10 cellular contexts compared by ENCODE assay signal in genomic region chr20:50916934-50917333, GRCh38. TPM values are rescaled to one million over a fixed set of nuclear protein-coding genes. Genes with fewer than 3 reads are reported as not detected.
A peak's percentile ranks its signal among the peaks of the same experiment; 100 is the strongest.
DNase-seq lines count a peak whose midpoint lies in the region; ATAC-seq and TF ChIP-seq lines count a peak whose summit lies in the region.
"Had no signal": no experiment of that assay in that cellular context is flagged by ENCODE, and none has a peak within 500 bp of the region (broad histone marks: within the 10 kb centered on the region; RNA-seq: fewer than 3 reads in every experiment).

No MANE protein-coding gene starts in this region.

- DNase-seq in Caco-2 (no peak), BE2C (no peak), NCI-H345 treated with DMSO at 0.1 percent for 48 hours (lab: John Stamatoyannopoulos, UW; ENCODE audit: unreplicated experiment) (no peak), SKM-1 treated with dmso at 0.1 percent for 144 hours (lab: John Stamatoyannopoulos, UW; ENCODE audit: unreplicated experiment) (no peak)
- no peak for DNase-seq in activated T-helper 2 cell treated with anti-CD3 and anti-CD28 coated beads, Interferon-gamma antibody, Interleukin-2, Interleukin-4, amounts not matched to agents 10 μg/mL and 5 μg/mL and 100 μg/mL, durations not matched to agents 14 hours and 24 hours and 36 hours (ENCODE audit: low spot score)
- no peak for DNase-seq in naive thymus-derived CD4-positive, alpha-beta T cell

- no peaks in the 10 kb centered on the region for H3K27me3 Mint-ChIP-seq in Caco-2 (ENCODE audit: insufficient read depth, unreplicated experiment)
- H3K27me3 Mint-ChIP-seq in activated T-helper 2 cell treated with anti-CD3 and anti-CD28 coated beads, Interferon-gamma antibody, Interleukin-2, Interleukin-4, amounts not matched to agents 10 μg/mL and 5 μg/mL and 100 μg/mL, durations not matched to agents 14 hours and 24 hours and 36 hours (ENCODE audit: low read depth), result no peaks in the 10 kb centered on the region
- no peaks in the 10 kb centered on the region for H3K27me3 Mint-ChIP-seq in naive thymus-derived CD4-positive, alpha-beta T cell

- H3K9me3 Mint-ChIP-seq in Caco-2 (ENCODE audit: unreplicated experiment), result no peaks in the 10 kb centered on the region
- H3K9me3 Mint-ChIP-seq in activated T-helper 2 cell treated with anti-CD3 and anti-CD28 coated beads, Interferon-gamma antibody, Interleukin-2, Interleukin-4, amounts not matched to agents 10 μg/mL and 5 μg/mL and 100 μg/mL, durations not matched to agents 14 hours and 24 hours and 36 hours, result no peaks in the 10 kb centered on the region
- H3K9me3 Mint-ChIP-seq in naive thymus-derived CD4-positive, alpha-beta T cell, result no peaks in the 10 kb centered on the region

- intact Hi-C loops in Caco-2 (cut with micrococcal nuclease; ENCODE audit: unreplicated experiment), result loop anchor here (1.0 to 10.0 kb wide), 2 partner anchors 12 to 402 kb away; partner anchors contain the start of gene PTPN1
- intact Hi-C loops in activated T-helper 2 cell treated with anti-CD3 and anti-CD28 coated beads, Interferon-gamma antibody, Interleukin-2, Interleukin-4, amounts not matched to agents 10 μg/mL and 5 μg/mL and 100 μg/mL, durations not matched to agents 14 hours and 24 hours and 36 hours (cut with micrococcal nuclease), result no loop called here
- intact Hi-C loops in naive thymus-derived CD4-positive, alpha-beta T cell (cut with micrococcal nuclease), result loop anchor here in 1 of 2 donors (1.0 kb wide), 1 partner anchor 7 kb away; no protein-coding TSS in a partner anchor

- peaks cover 51% of the 10 kb centered on the region for H3K4me1 ChIP-seq in Caco-2
- peaks cover 38 to 45% of the 10 kb centered on the region in 2 donors for H3K4me1 ChIP-seq in naive thymus-derived CD4-positive, alpha-beta T cell (ENCODE audit: control insufficient read depth in 2 of 2, insufficient read depth in 2 of 2, low read length in 2 of 2)
- peaks cover 41% of the 10 kb centered on the region for H3K4me1 ChIP-seq in BE2C

- peak overlapping the region; percentile 38 for H3K27ac ChIP-seq in 22Rv1
- no peak overlapping the region for H3K27ac ChIP-seq in naive thymus-derived CD4-positive, alpha-beta T cell (ENCODE audit: low read depth, low read length)
- H3K27ac ChIP-seq: C4-2B, skin epidermis had no signal

- TF ChIP-seq CTCF in 22Rv1 (IDR thresholded peaks at IDR 0.05) (no peak), Caco-2 (IDR thresholded peaks at IDR 0.05; ENCODE audit: insufficient read depth in 1 of 2, low read depth in 1 of 2, low read length in 1 of 2, severe bottlenecking in 1 of 2, unreplicated experiment in 1 of 2) (no peak), BE2C (IDR thresholded peaks at IDR 0.05; ENCODE audit: low read depth, low read length) (no peak)

- POLR2A ChIA-PET in Caco-2 (lab: Charles Lee), result interaction anchor here (0.5 to 2.0 kb wide), 5 partner anchors 8 to 407 kb away, joined by 3 to 15 read pairs (median 5); partner anchors contain the start of genes ADNP, DPM1, MOCS3 and PTPN1
- POLR2A ChIA-PET in naive thymus-derived CD4-positive, alpha-beta T cell (lab: Charles Lee), result interaction anchor here (1.0 to 1.4 kb wide), 6 partner anchors 13 to 122 kb away, joined by 3 to 8 read pairs (median 3); partner anchors contain the start of genes ADNP, BCAS4, DPM1 and MOCS3

- H3K4me3 ChIP-seq in Caco-2 (ENCODE audit: low read depth, low read length) (no peak overlapping the region), BE2C (ENCODE audit: low read depth, low read length) (no peak overlapping the region)
- no peak overlapping the region for H3K4me3 ChIP-seq in naive thymus-derived CD4-positive, alpha-beta T cell (ENCODE audit: low read length)
- H3K4me3 ChIP-seq: skin epidermis had no signal

- BruUV-seq in Caco-2 (replicated peaks; lab: Mats Ljungman, UMichigan), result no TSS peak

- CTCF ChIA-PET in Caco-2 (lab: Charles Lee), result interaction anchor here (1.1 to 3.1 kb wide), 4 partner anchors 12 to 291 kb away, joined by 4 to 20 read pairs (median 7); partner anchors contain the start of gene BCAS4
- CTCF ChIA-PET in naive thymus-derived CD4-positive, alpha-beta T cell (lab: Charles Lee), result interaction anchor here (0.6 to 1.4 kb wide), 4 partner anchors 9 to 123 kb away, joined by 3 read pairs; no protein-coding TSS in a partner anchor

- H3K9me3 ChIP-seq in Caco-2 (no peaks in the 10 kb centered on the region), BE2C (no peaks in the 10 kb centered on the region)
- H3K9me3 ChIP-seq in naive thymus-derived CD4-positive, alpha-beta T cell (ENCODE audit: control insufficient read depth in 2 of 3, low read length in 3 of 3), result no peaks in the 10 kb centered on the region

- peaks cover 85% of the 10 kb centered on the region for H3K36me3 Mint-ChIP-seq in Caco-2 (ENCODE audit: insufficient read depth, unreplicated experiment)
- H3K36me3 Mint-ChIP-seq in activated T-helper 2 cell treated with anti-CD3 and anti-CD28 coated beads, Interferon-gamma antibody, Interleukin-2, Interleukin-4, amounts not matched to agents 10 μg/mL and 5 μg/mL and 100 μg/mL, durations not matched to agents 14 hours and 24 hours and 36 hours (ENCODE audit: low read depth), result peaks cover 48% of the 10 kb centered on the region
- peaks cover 0 to 16% (median 5%) of the 10 kb centered on the region in 5 donors for H3K36me3 Mint-ChIP-seq in naive thymus-derived CD4-positive, alpha-beta T cell

- no peak for ATAC-seq in naive thymus-derived CD4-positive, alpha-beta T cell
- ATAC-seq in GM21786 (IDR thresholded peaks at IDR 0.05; ENCODE audit: unreplicated experiment), result no peak

- H3K4me1 Mint-ChIP-seq in Caco-2 (ENCODE audit: low read depth, unreplicated experiment), result peaks cover 68% of the 10 kb centered on the region
- H3K4me1 Mint-ChIP-seq in activated T-helper 2 cell treated with anti-CD3 and anti-CD28 coated beads, Interferon-gamma antibody, Interleukin-2, Interleukin-4, amounts not matched to agents 10 μg/mL and 5 μg/mL and 100 μg/mL, durations not matched to agents 14 hours and 24 hours and 36 hours (ENCODE audit: low read depth), result peaks cover 53% of the 10 kb centered on the region
- H3K4me1 Mint-ChIP-seq in naive thymus-derived CD4-positive, alpha-beta T cell, result peaks cover 57 to 92% (median 88%) of the 10 kb centered on the region in 7 donors

- H3K27me3 ChIP-seq in Caco-2 (replicated peaks; ENCODE audit: control insufficient read depth, insufficient read depth, low read length), result no peaks in the 10 kb centered on the region
- no peaks in the 10 kb centered on the region for H3K27me3 ChIP-seq in naive thymus-derived CD4-positive, alpha-beta T cell (ENCODE audit: control insufficient read depth in 2 of 2, insufficient read depth in 2 of 2, low read length in 2 of 2)
- no peaks in the 10 kb centered on the region for H3K27me3 ChIP-seq in BE2C

- H3K4me3 Mint-ChIP-seq in Caco-2 (ENCODE audit: unreplicated experiment), result no peak overlapping the region
- no peak overlapping the region for H3K4me3 Mint-ChIP-seq in activated T-helper 2 cell treated with anti-CD3 and anti-CD28 coated beads, Interferon-gamma antibody, Interleukin-2, Interleukin-4, amounts not matched to agents 10 μg/mL and 5 μg/mL and 100 μg/mL, durations not matched to agents 14 hours and 24 hours and 36 hours (ENCODE audit: low read depth)
- H3K4me3 Mint-ChIP-seq in naive thymus-derived CD4-positive, alpha-beta T cell, result peak overlapping the region in 7 of 10 donors; percentile 30 to 57 (median 45)

- H3K36me3 ChIP-seq in Caco-2 (ENCODE audit: control insufficient read depth, insufficient read depth, low read length) (no peaks in the 10 kb centered on the region; the same call in 1 of the 2 replicates), BE2C (peaks cover 40% of the 10 kb centered on the region)
- peaks cover 0 to 2% (median 0%) of the 10 kb centered on the region in 3 experiments for H3K36me3 ChIP-seq in naive thymus-derived CD4-positive, alpha-beta T cell (ENCODE audit: control insufficient read depth in 2 of 3, insufficient read depth in 3 of 3, low read length in 3 of 3)

- peak overlapping the region; percentile 23 for H3K27ac Mint-ChIP-seq in Caco-2 (ENCODE audit: unreplicated experiment)
- peak overlapping the region; percentile 61 for H3K27ac Mint-ChIP-seq in activated T-helper 2 cell treated with anti-CD3 and anti-CD28 coated beads, Interferon-gamma antibody, Interleukin-2, Interleukin-4, amounts not matched to agents 10 μg/mL and 5 μg/mL and 100 μg/mL, durations not matched to agents 14 hours and 24 hours and 36 hours
- peak overlapping the region in 7 of 9 donors; percentile 5 to 84 (median 52) for H3K27ac Mint-ChIP-seq in naive thymus-derived CD4-positive, alpha-beta T cell

RNA-seq across cellular contexts. Expression of gene ADNP, which starts 14.3 kb away (rescaled TPM):
- 154 and 157 TPM in 2 replicates for total RNA-seq in Caco-2 (2022)
- total RNA-seq in activated T-helper 2 cell treated with anti-CD3 and anti-CD28 coated beads, Interferon-gamma antibody, Interleukin-2, Interleukin-4, amounts not matched to agents 10 μg/mL and 5 μg/mL and 100 μg/mL, durations not matched to agents 14 hours and 24 hours and 36 hours, result 64.6 and 64.7 TPM in 2 replicates
- total RNA-seq in naive thymus-derived CD4-positive, alpha-beta T cell, result 10 to 100 TPM; 51.9 to 73.2 (median 66.3) TPM
- polyA plus RNA-seq in naive thymus-derived CD4-positive, alpha-beta T cell, result 10 to 100 TPM in 1 of 2 donors, 1 to 10 TPM in 1; 9.6 to 11.0 TPM
- polyA plus RNA-seq in BE2C (2012; ENCODE audit: insufficient read depth, insufficient read length, low read depth), result 82.1 TPM

RNA-seq across cellular contexts. Expression of gene DPM1, which starts 41.4 kb away (rescaled TPM):
- total RNA-seq in Caco-2 (2022), result 170 and 188 TPM in 2 replicates
- 59.6 and 60.0 TPM in 2 replicates for total RNA-seq in activated T-helper 2 cell treated with anti-CD3 and anti-CD28 coated beads, Interferon-gamma antibody, Interleukin-2, Interleukin-4, amounts not matched to agents 10 μg/mL and 5 μg/mL and 100 μg/mL, durations not matched to agents 14 hours and 24 hours and 36 hours
- total RNA-seq in naive thymus-derived CD4-positive, alpha-beta T cell, result 10 to 100 TPM; 19.4 to 47.8 (median 40.5) TPM
- 10 to 100 TPM; 73.8 to 80.9 TPM for polyA plus RNA-seq in naive thymus-derived CD4-positive, alpha-beta T cell
- 72.3 TPM for polyA plus RNA-seq in BE2C (2012; ENCODE audit: insufficient read depth, insufficient read length, low read depth)

RNA-seq across cellular contexts. Expression of gene MOCS3, which starts 41.7 kb away (rescaled TPM):
- 12.9 and 13.2 TPM in 2 replicates for total RNA-seq in Caco-2 (2022)
- 4.7 and 4.9 TPM in 2 replicates for total RNA-seq in activated T-helper 2 cell treated with anti-CD3 and anti-CD28 coated beads, Interferon-gamma antibody, Interleukin-2, Interleukin-4, amounts not matched to agents 10 μg/mL and 5 μg/mL and 100 μg/mL, durations not matched to agents 14 hours and 24 hours and 36 hours
- 1 to 10 TPM; 2.5 to 8.9 (median 5.2) TPM for total RNA-seq in naive thymus-derived CD4-positive, alpha-beta T cell
- polyA plus RNA-seq in naive thymus-derived CD4-positive, alpha-beta T cell, result 1 to 10 TPM; 5.2 to 5.5 TPM
- polyA plus RNA-seq in BE2C (2012; ENCODE audit: insufficient read depth, insufficient read length, low read depth), result 12.9 TPM

Comparison
In these comparisons a context has a peak if more than half of its experiments do, and no peak if none do; other contexts are left out.
1. H3K4me3 Mint-ChIP-seq: peak in naive thymus-derived CD4-positive, alpha-beta T cell (7 of 10); none in Caco-2 (single experiment) and activated T-helper 2 cell treated with anti-CD3 and anti-CD28 coated beads, Interferon-gamma antibody, Interleukin-2, Interleukin-4, amounts not matched to agents 10 μg/mL and 5 μg/mL and 100 μg/mL, durations not matched to agents 14 hours and 24 hours and 36 hours (single experiment).
2. Peak in every context shown above with its lines, with median percentiles within 50 percentile points of each other: H3K27ac Mint-ChIP-seq.